ENCODE assay signal across 1 cellular context in the genomic region with DNA sequence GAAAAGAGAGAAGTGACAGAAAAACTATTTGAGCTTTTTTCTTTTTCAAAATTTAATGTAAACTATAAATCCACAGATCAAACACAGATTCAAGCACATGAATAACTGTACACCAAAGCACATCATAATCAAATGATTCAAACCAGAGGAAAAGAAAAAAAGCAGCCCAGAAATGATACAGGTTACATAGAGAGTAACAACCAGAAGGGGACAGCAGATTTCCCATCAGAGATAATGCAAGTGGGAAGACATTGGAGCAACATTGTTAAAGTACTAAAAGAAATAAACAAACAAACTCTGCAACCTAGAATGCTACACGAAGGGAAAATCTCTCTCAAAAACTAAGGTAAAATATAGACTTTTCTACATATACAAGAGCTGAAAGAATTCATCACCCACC.
A peak's percentile ranks its signal among the peaks of the same experiment; 100 is the strongest.
TF ChIP-seq lines count a peak whose summit lies in the region.

No MANE protein-coding gene starts in this region.

TF ChIP-seq in HepG2, 621 proteins besides CTCF, POLR2A, EP300 and RAD21:
- no peak for TF ChIP-seq SNAI1 (CRISPR knock-in tag; IDR thresholded peaks at IDR 0.05; ENCODE audit: borderline replicate concordance)
- peak; percentile 96 for TF ChIP-seq ZNF317 (CRISPR knock-in tag; IDR thresholded peaks at IDR 0.05)
